In the genomic region with DNA sequence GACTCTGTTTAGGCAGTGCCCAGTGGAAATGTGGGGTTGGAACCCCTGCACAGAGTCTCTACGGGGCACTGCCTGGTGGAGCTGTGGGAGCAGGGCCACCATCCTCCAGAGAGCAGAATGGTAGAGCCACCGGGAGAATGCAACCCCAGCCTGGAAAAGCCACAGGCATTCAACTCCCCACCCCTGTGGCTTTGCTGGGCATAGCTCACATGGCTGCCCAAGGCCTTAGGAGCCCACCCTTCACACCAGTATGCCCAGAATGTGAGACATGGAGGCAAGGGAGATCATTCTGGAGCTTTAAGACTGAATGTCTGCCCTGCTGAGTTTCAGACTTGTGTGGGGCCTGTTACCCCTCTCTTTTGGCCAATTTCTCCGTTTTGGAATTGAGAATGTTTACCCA, we compare ENCODE assay signal across 31 cellular contexts. TPM values are rescaled to one million over a fixed set of nuclear protein-coding genes. Genes with fewer than 3 reads are reported as not detected.
DNase-seq lines count a peak whose midpoint lies in the region; ATAC-seq and TF ChIP-seq lines count a peak whose summit lies in the region.
"Had no signal": no experiment of that assay in that cellular context is flagged by ENCODE, and none has a peak within 500 bp of the region (broad histone marks: within the 10 kb centered on the region; RNA-seq: fewer than 3 reads in every experiment).

No MANE protein-coding gene starts in this region.

- H3K27me3 ChIP-seq in Loucy (ENCODE audit: insufficient read depth, low read length, poor library complexity, severe bottlenecking), result no peaks in the 10 kb centered on the region
- H3K27me3 ChIP-seq: gastrocnemius medialis, hepatocyte, tibial nerve had no signal

- no peak overlapping the region for H3K4me3 ChIP-seq in Loucy (ENCODE audit: low read length, poor library complexity, severe bottlenecking)
- H3K4me3 ChIP-seq in mucosa of descending colon, result no peak overlapping the region
- H3K4me3 ChIP-seq: A549, esophagus squamous epithelium, gastrocnemius medialis, hepatocyte, left lung, MG63, PC-9, tibial nerve had no signal

- no peaks in the 10 kb centered on the region for H3F3A ChIP-seq in Loucy (ENCODE audit: low read depth)

- DNase-seq in AG08395 (ENCODE audit: low spot score) (peak; percentile 27), dedifferentiated amniotic fluid mesenchymal stem cell (ENCODE audit: extremely low spot score) (peak; percentile 35), renal cortical epithelial cell (ENCODE audit: low read depth) (peak; percentile 32), mucosa of descending colon (no peak), hypothalamus (lab: John Stamatoyannopoulos, UW) (no peak)
- DNase-seq: activated naive CD4-positive, alpha-beta T cell treated with anti-CD3 and anti-CD28 coated beads for 36 hours; amygdala; C1 segment of cervical spinal cord; COR-L47; cortex of kidney; DMS79; esophagus squamous epithelium; gastrocnemius medialis; immature natural killer cell; left lung; mesendoderm; MG63; naive B cell; NCI-H2029; NCI-H526 treated with DMSO at 0.1 percent for 48 hours; nucleus accumbens; PC-9; SHP77; stimulated activated naive CD8-positive, alpha-beta T cell treated with anti-CD3 and anti-CD28 coated beads, Interleukin-15, amount 100 ng/mL, for 72 hours had no signal

- H3K9ac ChIP-seq in Loucy (ENCODE audit: low read depth, low read length, poor library complexity, severe bottlenecking), result no peak overlapping the region

- intact Hi-C loops in mucosa of descending colon (cut with DNase I, micrococcal nuclease), result no loop called here

- no peak for ATAC-seq in mucosa of descending colon
- ATAC-seq in GM18519 (IDR thresholded peaks at IDR 0.05; ENCODE audit: low FRiP score, unreplicated experiment), result no peak
- no peak for ATAC-seq in GM21381 (IDR thresholded peaks at IDR 0.05; ENCODE audit: unreplicated experiment)
- ATAC-seq: A549; gastrocnemius medialis; left lung; stimulated activated naive CD8-positive, alpha-beta T cell treated with anti-CD3 and anti-CD28 coated beads, Interleukin-15, amount 100 ng/mL, for 72 hours; WTC11 had no signal

- H3K4me1 ChIP-seq in Loucy (ENCODE audit: insufficient read depth, low read length, poor library complexity, severe bottlenecking) (peaks cover 44% of the 10 kb centered on the region), mucosa of descending colon (ENCODE audit: low read depth) (no peaks in the 10 kb centered on the region)
- H3K4me1 ChIP-seq: A549, gastrocnemius medialis, left lung had no signal

- H2AFZ ChIP-seq in Loucy (ENCODE audit: low read length), result no peak overlapping the region; the same call in 1 of the 2 replicates
- H2AFZ ChIP-seq: hepatocyte, PC-9 had no signal

- H3K4me2 ChIP-seq in Loucy (ENCODE audit: low read depth, low read length, poor library complexity, severe bottlenecking), result peak overlapping the region; percentile 15
- H3K4me2 ChIP-seq: A549, hepatocyte, PC-9 had no signal

- H3K9me3 ChIP-seq in Loucy (ENCODE audit: insufficient read depth, low read depth, low read length) (no peaks in the 10 kb centered on the region), mucosa of descending colon (no peaks in the 10 kb centered on the region)
- H3K9me3 ChIP-seq: A549, esophagus squamous epithelium, gastrocnemius medialis, left lung, MG63, tibial nerve had no signal

- no peaks in the 10 kb centered on the region for H3K36me3 ChIP-seq in Loucy (ENCODE audit: insufficient read depth, low read length)
- no peaks in the 10 kb centered on the region for H3K36me3 ChIP-seq in mucosa of descending colon (ENCODE audit: low read depth)
- H3K36me3 ChIP-seq: esophagus squamous epithelium, gastrocnemius medialis, left lung, MG63, tibial nerve had no signal

- no peaks in the 10 kb centered on the region for H3K9me2 ChIP-seq in Loucy (replicated peaks; ENCODE audit: low read depth, low read length)

- H3K79me2 ChIP-seq in Loucy (ENCODE audit: insufficient read depth, low read length), result no peaks in the 10 kb centered on the region
- H3K79me2 ChIP-seq: hepatocyte had no signal

- no peak for TF ChIP-seq CTCF in Loucy (conservative IDR thresholded peaks at IDR 0.05; ENCODE audit: low read length)
- no peak for TF ChIP-seq CTCF in mucosa of descending colon (IDR thresholded peaks at IDR 0.05)

- no peaks in the 10 kb centered on the region for H4K20me1 ChIP-seq in Loucy (ENCODE audit: insufficient read depth, low read length, poor library complexity, severe bottlenecking)

RNA-seq across cellular contexts. Expression of a gene that starts 19.0 kb away (rescaled TPM):
- total RNA-seq in renal cortical epithelial cell (8.3 and 12.6 TPM in 2 replicates), mucosa of descending colon (1 to 10 TPM; 5.9 to 9.8 (median 6.5) TPM)

RNA-seq across cellular contexts. Expression of a gene that starts 30.1 kb away (rescaled TPM):
- 9.5 and 11.5 TPM in 2 replicates for total RNA-seq in renal cortical epithelial cell
- total RNA-seq in mucosa of descending colon, result 10 to 100 TPM in 1 of 3 donors, 1 to 10 TPM in 2; 4.5 to 11.4 (median 5.4) TPM

Comparison
In these comparisons a context has a peak if more than half of its experiments do, and no peak if none do; other contexts are left out.
1. DNase-seq: peak in AG08395 (single experiment), dedifferentiated amniotic fluid mesenchymal stem cell (single experiment) and renal cortical epithelial cell (single experiment); none in mucosa of descending colon (0 of 3) and hypothalamus (0 of 51).